Comparison of ENCODE assay signal across 21 cellular contexts in the genomic region with DNA sequence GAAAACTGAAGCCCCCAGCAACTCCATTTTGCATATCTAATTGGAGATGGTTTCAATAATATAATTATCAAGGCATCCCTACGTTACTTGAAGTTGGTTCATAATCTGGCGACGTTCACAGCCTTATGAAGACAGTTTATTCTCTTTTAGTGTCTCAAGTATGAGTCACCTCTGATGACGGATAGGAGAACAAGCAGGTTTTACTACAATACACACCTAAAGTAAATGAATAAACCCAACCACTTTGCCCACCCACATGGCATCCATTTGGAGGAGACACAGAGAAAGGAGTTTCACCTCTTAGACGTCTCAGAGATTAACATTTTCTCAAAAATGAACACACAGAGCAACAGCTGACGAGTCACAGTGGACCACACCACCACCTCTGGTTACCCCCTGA. TPM values are rescaled to one million over a fixed set of nuclear protein-coding genes. Genes with fewer than 3 reads are reported as not detected.
DNase-seq lines count a peak whose midpoint lies in the region; ATAC-seq, FAIRE-seq and TF ChIP-seq lines count a peak whose summit lies in the region.
"Had no signal": no experiment of that assay in that cellular context is flagged by ENCODE, and none has a peak within 500 bp of the region (broad histone marks: within the 10 kb centered on the region; RNA-seq: fewer than 3 reads in every experiment).

No MANE protein-coding gene starts in this region.

- H3K4me3 ChIP-seq in endothelial cell of umbilical vein (replicated peaks in 1 of 3; ENCODE audit: insufficient read depth in 1 of 3, low read depth in 1 of 3, low read length in 3 of 3) (no peak overlapping the region), aorta (ENCODE audit: low read length in 2 of 2) (no peak overlapping the region)
- H3K4me3 ChIP-seq: Peyer's patch, stomach had no signal

- no peak overlapping the region for H3K4me3 Mint-ChIP-seq in Calu3 (ENCODE audit: low read depth, unreplicated experiment)
- peak overlapping the region in 3 of 4 donors; percentile 60 to 88 (median 85) for H3K4me3 Mint-ChIP-seq in IgD-negative memory B cell
- H3K4me3 Mint-ChIP-seq in osteocyte (ENCODE audit: unreplicated experiment) = no peak overlapping the region
- H3K4me3 Mint-ChIP-seq: effector memory CD8-positive, alpha-beta T cell had no signal

- TF ChIP-seq POLR2A in endothelial cell of umbilical vein (IDR thresholded peaks at IDR 0.05; ENCODE audit: low read depth, low read length) = no peak

- no peak for TF ChIP-seq CTCF in Calu3 (IDR thresholded peaks at IDR 0.05; ENCODE audit: unreplicated experiment)
- TF ChIP-seq CTCF in endothelial cell of umbilical vein (IDR thresholded peaks at IDR 0.05; ENCODE audit: extremely low read depth in 1 of 2, insufficient read depth in 1 of 2, low read depth in 1 of 2, low read length in 2 of 2) = no peak
- no peak for TF ChIP-seq CTCF in osteocyte (IDR thresholded peaks at IDR 0.05)
- TF ChIP-seq CTCF in omental fat pad (IDR thresholded peaks at IDR 0.05) = no peak

- no peaks in the 10 kb centered on the region for H3K9me3 ChIP-seq in endothelial cell of umbilical vein (replicated peaks; ENCODE audit: control insufficient read depth, insufficient read depth, low read length)
- no peaks in the 10 kb centered on the region for H3K9me3 ChIP-seq in aorta (ENCODE audit: control insufficient read depth, low read length)
- H3K9me3 ChIP-seq: Peyer's patch, stomach had no signal

- no peaks in the 10 kb centered on the region for H3K27me3 ChIP-seq in endothelial cell of umbilical vein (ENCODE audit: control insufficient read depth in 2 of 2, insufficient read depth in 2 of 2, low read length in 2 of 2)
- H3K27me3 ChIP-seq in aorta (ENCODE audit: control insufficient read depth in 1 of 2, insufficient read depth in 2 of 2, low read length in 1 of 2) = no peaks in the 10 kb centered on the region
- H3K27me3 ChIP-seq: Peyer's patch, stomach had no signal

- H3K4me2 ChIP-seq in endothelial cell of umbilical vein (ENCODE audit: insufficient read depth, low read length) = no peak overlapping the region

- H3K4me1 ChIP-seq in endothelial cell of umbilical vein (ENCODE audit: control insufficient read depth, extremely low read depth, insufficient read depth, low read length) (no peaks in the 10 kb centered on the region), aorta (ENCODE audit: control insufficient read depth in 1 of 2, insufficient read depth in 2 of 2, low read length in 2 of 2) (no peaks in the 10 kb centered on the region)

- no peaks in the 10 kb centered on the region for H3K36me3 Mint-ChIP-seq in Calu3 (ENCODE audit: insufficient read depth, unreplicated experiment)
- H3K36me3 Mint-ChIP-seq in IgD-negative memory B cell = peaks cover 10% of the 10 kb centered on the region
- H3K36me3 Mint-ChIP-seq in osteocyte (ENCODE audit: unreplicated experiment) = no peaks in the 10 kb centered on the region

- H4K20me1 ChIP-seq in endothelial cell of umbilical vein (replicated peaks; ENCODE audit: control insufficient read depth, extremely low read depth, insufficient read depth, low read length) = no peaks in the 10 kb centered on the region

- POLR2A ChIA-PET in endothelial cell of umbilical vein (lab: Charles Lee) = no interaction called here

- DNase-seq in Calu3 (peak; percentile 19), endothelial cell of umbilical vein (ENCODE audit: low read depth, low spot score) (no peak), osteocyte (ENCODE audit: extremely low spot score, unreplicated experiment) (peak; percentile 25), DMS79 (lab: John Stamatoyannopoulos, UW) (no peak), omental fat pad (ENCODE audit: low spot score) (no peak), aorta (no peak)
- DNase-seq: activated CD4-positive, CD25-positive, alpha-beta regulatory T cell treated with anti-CD3 and anti-CD28 coated beads, Interleukin-2, amount 50 U/mL, for 72 hours; Caco-2; effector memory CD8-positive, alpha-beta T cell; HCEC 1CT; midbrain; NCI-H1417 treated with DMSO at 0.1 percent for 48 hours; NCI-H2171 treated with DMSO at 0.1 percent for 48 hours; NCI-H82; stomach; T1000 had no signal

- H3K27me3 Mint-ChIP-seq in Calu3 (ENCODE audit: unreplicated experiment) = peaks cover 46% of the 10 kb centered on the region
- H3K27me3 Mint-ChIP-seq in IgD-negative memory B cell = no peaks in the 10 kb centered on the region
- no peaks in the 10 kb centered on the region for H3K27me3 Mint-ChIP-seq in osteocyte (ENCODE audit: unreplicated experiment)

- H3K9me3 Mint-ChIP-seq in Calu3 (ENCODE audit: low read depth, unreplicated experiment) = no peaks in the 10 kb centered on the region
- H3K9me3 Mint-ChIP-seq in IgD-negative memory B cell = no peaks in the 10 kb centered on the region
- H3K9me3 Mint-ChIP-seq in osteocyte (ENCODE audit: unreplicated experiment) = no peaks in the 10 kb centered on the region
- H3K9me3 Mint-ChIP-seq: activated T-helper 2 cell treated with anti-CD3 and anti-CD28 coated beads, Interferon-gamma antibody, Interleukin-2, Interleukin-4, amounts not matched to agents 10 μg/mL and 5 μg/mL and 100 μg/mL, durations not matched to agents 14 hours and 24 hours and 36 hours; effector memory CD8-positive, alpha-beta T cell had no signal

- ATAC-seq in omental fat pad (ENCODE audit: low FRiP score) (no peak), GM21381 (IDR thresholded peaks at IDR 0.05; ENCODE audit: unreplicated experiment) (no peak), aorta (ENCODE audit: low FRiP score) (no peak)
- ATAC-seq: effector memory CD8-positive, alpha-beta T cell had no signal

- H3K36me3 ChIP-seq in endothelial cell of umbilical vein (ENCODE audit: control insufficient read depth in 2 of 2, extremely low read depth in 1 of 2, insufficient read depth in 2 of 2, low read length in 2 of 2) = no peaks in the 10 kb centered on the region
- no peaks in the 10 kb centered on the region for H3K36me3 ChIP-seq in aorta (ENCODE audit: control insufficient read depth in 1 of 2, insufficient read depth in 2 of 2, low read length in 1 of 2)
- H3K36me3 ChIP-seq: Peyer's patch, stomach had no signal

- no peak for FAIRE-seq in endothelial cell of umbilical vein (lab: Jason Lieb, UNC)
- FAIRE-seq: urothelium cell line had no signal

- no peaks in the 10 kb centered on the region for H3K79me2 ChIP-seq in endothelial cell of umbilical vein (ENCODE audit: control insufficient read depth, insufficient read depth, low read length)

- intact Hi-C loops in Calu3 (cut with micrococcal nuclease; ENCODE audit: unreplicated experiment) (no loop called here), endothelial cell of umbilical vein (cut with micrococcal nuclease) (no loop called here), aorta (cut with DNase I) (no loop called here)

- H3K27ac ChIP-seq in endothelial cell of umbilical vein (ENCODE audit: insufficient read depth, low read depth, low read length) (no peak overlapping the region), aorta (ENCODE audit: low read depth in 1 of 2, low read length in 2 of 2) (no peak overlapping the region)
- H3K27ac ChIP-seq: stomach had no signal

- no peak overlapping the region for H3K9ac ChIP-seq in endothelial cell of umbilical vein (replicated peaks; ENCODE audit: extremely low read depth, insufficient read depth, low read length)

- 90 to 93% methylated on average over 6 of the region's 6 CpGs for WGBS in aorta, 2 donors

- peaks cover 28% of the 10 kb centered on the region for H3K4me1 Mint-ChIP-seq in Calu3 (ENCODE audit: low read depth, unreplicated experiment)
- H3K4me1 Mint-ChIP-seq in IgD-negative memory B cell = peaks cover 80 to 87% (median 82%) of the 10 kb centered on the region in 3 donors
- H3K4me1 Mint-ChIP-seq in osteocyte (ENCODE audit: unreplicated experiment) = peaks cover 28% of the 10 kb centered on the region

- dilution Hi-C loops in endothelial cell of umbilical vein (cut with MboI; ENCODE audit: extremely low pct_ligation_motif_present, low sequenced_read_pairs) = no loop called here

- CTCF ChIA-PET in Calu3 (lab: Charles Lee) = interaction anchor here (0.6 kb wide), 2 partner anchors 37 to 362 kb away, joined by 4 to 7 read pairs; no protein-coding TSS in a partner anchor
- CTCF ChIA-PET in endothelial cell of umbilical vein (lab: Charles Lee) = no interaction called here

- BruUV-seq in Calu3 (replicated peaks; lab: Mats Ljungman, UMichigan) = no TSS peak
- no TSS peak for BruUV-seq in endothelial cell of umbilical vein (replicated peaks; lab: Mats Ljungman, UMichigan)

- H3K27ac Mint-ChIP-seq in Calu3 (ENCODE audit: unreplicated experiment) (no peak overlapping the region), IgD-negative memory B cell (peak overlapping the region; percentile 69 to 92 (median 90)), osteocyte (ENCODE audit: unreplicated experiment) (no peak overlapping the region)
- H3K27ac Mint-ChIP-seq: activated T-helper 2 cell treated with anti-CD3 and anti-CD28 coated beads, Interferon-gamma antibody, Interleukin-2, Interleukin-4, amounts not matched to agents 10 μg/mL and 5 μg/mL and 100 μg/mL, durations not matched to agents 14 hours and 24 hours and 36 hours; effector memory CD8-positive, alpha-beta T cell had no signal

- no peaks in the 10 kb centered on the region for H3K9me1 ChIP-seq in endothelial cell of umbilical vein (replicated peaks; ENCODE audit: control insufficient read depth, extremely low read depth, insufficient read depth, low read length)

- no peak overlapping the region for H2AFZ ChIP-seq in endothelial cell of umbilical vein (ENCODE audit: low read depth, low read length)

TF ChIP-seq in endothelial cell of umbilical vein, 7 proteins besides CTCF, POLR2A, EP300 and RAD21:
- TF ChIP-seq MAX (IDR thresholded peaks at IDR 0.05; ENCODE audit: insufficient read depth, insufficient read length) (no peak), JUN (IDR thresholded peaks at IDR 0.05; ENCODE audit: borderline replicate concordance, insufficient read depth, insufficient read length, low read depth) (peak; percentile 16)
TF ChIP-seq in endothelial cell of umbilical vein: peak in this region for 1.

RNA-seq across cellular contexts. Expression of gene BCL11A, which starts 40.8 kb away (rescaled TPM):
- total RNA-seq in Calu3 (2022) (8.1 and 8.5 TPM in 2 replicates), endothelial cell of umbilical vein (0.88 and 0.92 TPM in 2 replicates), osteocyte (9.7 and 10.7 TPM in 2 replicates), omental fat pad (1 to 10 TPM in 2 of 4 donors, under 1 TPM in 2; 0.28 to 5.0 (median 1.1) TPM), aorta (1 to 10 TPM in 1 of 2 donors, under 1 TPM in 1; 0.97 to 2.0 TPM)
- polyA plus RNA-seq in IgD-negative memory B cell (189 TPM), endothelial cell of umbilical vein (0.12 and 0.16 TPM in 2 replicates), aorta (1 to 10 TPM in 1 of 2 donors, not detected in 1; 4.4 TPM)
- 0.11 and 0.26 TPM in 2 replicates for polyA plus RNA-seq in endothelial cell of umbilical vein (2011; cell fraction: cytosol; rRNA removed)
- 0.99 and 1.2 TPM in 2 replicates for polyA plus RNA-seq in endothelial cell of umbilical vein (2011; cell fraction: nucleus; rRNA removed)
- 1.0 and 1.4 TPM in 2 replicates for polyA plus RNA-seq in endothelial cell of umbilical vein (2012)
- polyA minus RNA-seq in endothelial cell of umbilical vein = 0.29 and 0.66 TPM in 2 replicates
- not detected for polyA minus RNA-seq in endothelial cell of umbilical vein (2011; cell fraction: cytosol; rRNA and poly(A)+ RNA removed)
- polyA minus RNA-seq in endothelial cell of umbilical vein (2011; cell fraction: nucleus; rRNA and poly(A)+ RNA removed) = 1.4 and 1.5 TPM in 2 replicates

Comparison
In these comparisons a context has a peak if more than half of its experiments do, and no peak if none do; other contexts are left out.
1. DNase-seq: peak in Calu3 (single experiment) and osteocyte (single experiment); none in endothelial cell of umbilical vein (single experiment), DMS79 (single experiment), omental fat pad (single experiment) and aorta (0 of 2).
2. H3K27ac Mint-ChIP-seq: peak in IgD-negative memory B cell (3 of 3); none in Calu3 (single experiment) and osteocyte (single experiment).
3. H3K4me3 Mint-ChIP-seq: peak in IgD-negative memory B cell (3 of 4); none in Calu3 (single experiment) and osteocyte (single experiment).